ENCODE assay signal across 9 cellular contexts in genomic region chr7:55020481-55020871, GRCh38. TPM values are rescaled to one million over a fixed set of nuclear protein-coding genes. Genes with fewer than 3 reads are reported as not detected.
DNase-seq lines count a peak whose midpoint lies in the region; ATAC-seq and TF ChIP-seq lines count a peak whose summit lies in the region.
"Had no signal": no experiment of that assay in that cellular context is flagged by ENCODE, and none has a peak within 500 bp of the region (broad histone marks: within the 10 kb centered on the region; RNA-seq: fewer than 3 reads in every experiment).

No MANE protein-coding gene starts in this region.

- ATAC-seq in GM21825 (IDR thresholded peaks at IDR 0.05; ENCODE audit: unreplicated experiment) (no peak), GM18520 (IDR thresholded peaks at IDR 0.05; ENCODE audit: unreplicated experiment) (no peak)
- ATAC-seq: activated naive CD8-positive, alpha-beta T cell treated with anti-CD3 and anti-CD28 coated beads, Interleukin-2, amount 50 U/mL, for 24 hours had no signal

- H3K9me2 ChIP-seq in PC-9 (ENCODE audit: insufficient read depth): no peaks in the 10 kb centered on the region

- H3F3A ChIP-seq in PC-9 (ENCODE audit: insufficient read depth, low read depth): peaks cover 22% of the 10 kb centered on the region
- peaks cover 10% of the 10 kb centered on the region for H3F3A ChIP-seq in neural progenitor cell (ENCODE audit: low read depth)

- no TSS peak for BruUV-seq in PC-9 (replicated peaks; lab: Mats Ljungman, UMichigan)

- CTCF ChIA-PET in PC-9 (lab: Charles Lee): interaction anchor here (0.6 to 1.1 kb wide), 4 partner anchors 24 to 175 kb away, joined by 3 to 6 read pairs (median 3); no protein-coding TSS in a partner anchor

- H3K4me1 ChIP-seq in PC-9 (replicated peaks; ENCODE audit: insufficient read depth) (peaks cover 56% of the 10 kb centered on the region), neural progenitor cell (no peaks in the 10 kb centered on the region)

- peak; percentile 39 for DNase-seq in AG20443 (ENCODE audit: low spot score)
- DNase-seq in PC-9: peak; percentile 78 to 88
- peak; percentile 51 for DNase-seq in fibroblast of peridontal ligament (ENCODE audit: extremely low read depth)
- DNase-seq in neural progenitor cell (ENCODE audit: low spot score): no peak
- no peak for DNase-seq in activated T-cell treated with anti-CD3 and anti-CD28 coated beads for 4 hours
- DNase-seq in germinal center (ENCODE audit: low spot score): no peak
- DNase-seq: activated naive CD8-positive, alpha-beta T cell treated with anti-CD3 and anti-CD28 coated beads, Interleukin-2, amount 50 U/mL, for 24 hours had no signal

- H3K36me3 Mint-ChIP-seq in neural progenitor cell: no peaks in the 10 kb centered on the region

- H3K9ac ChIP-seq in neural progenitor cell: no peak overlapping the region

- H3K4me2 ChIP-seq in PC-9: peak overlapping the region; percentile 85
- H3K4me2 ChIP-seq in neural progenitor cell: peak overlapping the region; percentile 99

- POLR2A ChIA-PET in PC-9 (lab: Charles Lee; ENCODE audit: unreplicated experiment): interaction anchor here (0.6 to 1.0 kb wide), 11 partner anchors 10 to 532 kb away, joined by 3 to 17 read pairs (median 4); no protein-coding TSS in a partner anchor

- peak overlapping the region; percentile 68 for H3K27ac ChIP-seq in PC-9
- no peak overlapping the region for H3K27ac ChIP-seq in neural progenitor cell

- H3K36me3 ChIP-seq in PC-9 (ENCODE audit: low read depth) (peaks cover 33% of the 10 kb centered on the region), neural progenitor cell (no peaks in the 10 kb centered on the region)

- peak overlapping the region; percentile 79 for H3K4me3 ChIP-seq in PC-9
- peak overlapping the region; percentile 82 for H3K4me3 ChIP-seq in neural progenitor cell

- peak overlapping the region; percentile 70; the same call in 1 of the 2 replicates for H2AFZ ChIP-seq in PC-9
- H2AFZ ChIP-seq in neural progenitor cell (replicated peaks): no peak overlapping the region

- H3K27me3 ChIP-seq in PC-9 (ENCODE audit: insufficient read depth, low read depth) (no peaks in the 10 kb centered on the region), neural progenitor cell (peaks cover 76% of the 10 kb centered on the region)

- peaks cover 18% of the 10 kb centered on the region for H3K27me3 Mint-ChIP-seq in neural progenitor cell (ENCODE audit: insufficient read depth, low read depth)

- peaks cover 78% of the 10 kb centered on the region for H3K79me2 ChIP-seq in PC-9 (ENCODE audit: low read depth)
- H3K79me2 ChIP-seq in neural progenitor cell (ENCODE audit: low read depth): no peaks in the 10 kb centered on the region

- intact Hi-C loops in PC-9 (cut with micrococcal nuclease; ENCODE audit: unreplicated experiment): loop anchor here (1.0 to 2.0 kb wide), 10 partner anchors 34 to 234 kb away; no protein-coding TSS in a partner anchor

- peak overlapping the region; percentile 71 for H3K4me3 Mint-ChIP-seq in neural progenitor cell
- H3K4me3 Mint-ChIP-seq: activated naive CD8-positive, alpha-beta T cell treated with anti-CD3 and anti-CD28 coated beads, Interleukin-2, amount 50 U/mL, for 24 hours had no signal

- TF ChIP-seq CTCF in PC-9 (conservative IDR thresholded peaks at IDR 0.05) (no peak), neural progenitor cell (IDR thresholded peaks at IDR 0.05) (no peak)

- peaks cover 3% of the 10 kb centered on the region for H3K4me1 Mint-ChIP-seq in neural progenitor cell
- H3K4me1 Mint-ChIP-seq: activated naive CD8-positive, alpha-beta T cell treated with anti-CD3 and anti-CD28 coated beads, Interleukin-2, amount 50 U/mL, for 24 hours had no signal

- no peaks in the 10 kb centered on the region for H3K9me3 Mint-ChIP-seq in neural progenitor cell
- H3K9me3 Mint-ChIP-seq: activated naive CD8-positive, alpha-beta T cell treated with anti-CD3 and anti-CD28 coated beads, Interleukin-2, amount 50 U/mL, for 24 hours had no signal

- no peak overlapping the region for H3K27ac Mint-ChIP-seq in neural progenitor cell
- H3K27ac Mint-ChIP-seq: activated naive CD8-positive, alpha-beta T cell treated with anti-CD3 and anti-CD28 coated beads, Interleukin-2, amount 50 U/mL, for 24 hours had no signal

- H4K20me1 ChIP-seq in PC-9 (ENCODE audit: insufficient read depth): peaks cover 28% of the 10 kb centered on the region
- peaks cover 9% of the 10 kb centered on the region for H4K20me1 ChIP-seq in neural progenitor cell (ENCODE audit: low read depth)

- H3K9me3 ChIP-seq in PC-9 (ENCODE audit: insufficient read depth, low read depth) (no peaks in the 10 kb centered on the region), neural progenitor cell (ENCODE audit: low read depth) (no peaks in the 10 kb centered on the region)

RNA-seq across cellular contexts. Expression of gene EGFR, which starts 1.7 kb away (rescaled TPM):
- total RNA-seq in PC-9 (2021) (324 and 342 TPM in 2 replicates), neural progenitor cell (ENCODE audit: low replicate concordance) (4.6 and 4.7 TPM in 2 replicates)

Comparison
In these comparisons a context has a peak if more than half of its experiments do, and no peak if none do; other contexts are left out.
1. DNase-seq: peak in AG20443 (single experiment), PC-9 (2 of 2) and fibroblast of peridontal ligament (single experiment); none in neural progenitor cell (single experiment), activated T-cell treated with anti-CD3 and anti-CD28 coated beads for 4 hours (single experiment) and germinal center (single experiment).
2. RNA of gene EGFR, which starts 1.7 kb away (total RNA-seq): 324 to 342 TPM in PC-9; 4.6 to 4.7 TPM in neural progenitor cell; every median in the first group is over 10 times any median in the second.